ENCODE assay signal across 9 cellular contexts in the genomic region with DNA sequence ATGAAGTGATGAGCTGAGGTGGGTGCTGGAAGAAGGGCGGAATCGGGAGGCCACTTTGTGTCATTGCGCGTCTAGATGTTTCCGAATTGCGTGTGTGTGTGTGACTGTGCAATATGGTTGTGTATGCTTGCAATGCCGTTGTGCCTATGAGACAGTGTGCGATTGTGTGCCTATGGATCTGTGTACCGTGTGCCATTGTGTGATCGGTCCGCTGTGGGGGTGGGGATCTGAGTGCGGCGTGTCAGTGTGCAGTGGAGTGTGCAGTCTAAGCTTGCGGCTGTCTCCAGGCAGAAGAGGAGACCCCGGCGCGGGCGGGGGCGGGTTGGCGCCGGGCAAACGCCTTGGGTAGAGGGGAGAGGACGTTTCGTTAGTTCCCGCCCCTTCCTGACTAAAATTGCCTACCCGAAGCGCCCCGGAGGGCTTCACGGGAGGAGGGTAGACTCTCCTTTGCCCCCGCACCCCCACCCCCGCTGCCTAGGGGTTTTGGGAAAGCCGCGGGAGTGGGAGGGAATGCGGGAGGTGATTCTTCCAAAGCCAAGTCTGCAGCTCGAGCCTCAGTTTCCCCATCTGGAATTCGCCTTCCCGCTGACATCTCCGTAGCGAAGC. TPM values are rescaled to one million over a fixed set of nuclear protein-coding genes. Genes with fewer than 3 reads are reported as not detected.
DNase-seq lines count a peak whose midpoint lies in the region; ATAC-seq and TF ChIP-seq lines count a peak whose summit lies in the region.
"Had no signal": no experiment of that assay in that cellular context is flagged by ENCODE, and none has a peak within 500 bp of the region (broad histone marks: within the 10 kb centered on the region; RNA-seq: fewer than 3 reads in every experiment).

No MANE protein-coding gene starts in this region.

- WGBS in endodermal cell (ENCODE audit: insufficient coverage in 1 of 2, insufficient read length in 1 of 2), 2 experiments, result 39 to 69% methylated on average over 10 to 39 of the region's 39 CpGs
- 3% methylated on average over 27 of the region's 39 CpGs for WGBS in suprapubic skin

- H3K27me3 Mint-ChIP-seq in endodermal cell (ENCODE audit: insufficient read depth) (peaks cover 6% of the 10 kb centered on the region), mesothelial cell of epicardium (ENCODE audit: low read depth) (no peaks in the 10 kb centered on the region)

- TF ChIP-seq POLR2A in suprapubic skin (IDR thresholded peaks at IDR 0.05), result no peak

- DNase-seq in NCI-H82 (lab: John Stamatoyannopoulos, UW) (peak; percentile 16), NCI-H82 treated with DMSO at 0.1 percent for 48 hours (lab: John Stamatoyannopoulos, UW; ENCODE audit: unreplicated experiment) (no peak), endodermal cell (peak; percentile 77), mesothelial cell of epicardium (ENCODE audit: low spot score in 2 of 2, unreplicated experiment in 2 of 2) (peak in 1 of 2 experiments; percentile 67), suprapubic skin (ENCODE audit: low spot score in 2 of 2) (no peak), DMS153 treated with DMSO at 0.1 percent for 48 hours (lab: John Stamatoyannopoulos, UW; ENCODE audit: unreplicated experiment) (no peak)
- peak; percentile 19 to 23 for DNase-seq in activated CD4-positive, alpha-beta T cell treated with anti-CD3 and anti-CD28 coated beads, Interleukin-2, amount 50 U/mL, for 4 hours

- H3K4me3 Mint-ChIP-seq in endodermal cell (peak overlapping the region; percentile 69), mesothelial cell of epicardium (peak overlapping the region; percentile 79)

- no peak for ATAC-seq in GM21529 (IDR thresholded peaks at IDR 0.05; ENCODE audit: unreplicated experiment)

- H3K4me1 Mint-ChIP-seq in endodermal cell (peaks cover 38% of the 10 kb centered on the region), mesothelial cell of epicardium (peaks cover 55% of the 10 kb centered on the region)

- TF ChIP-seq CTCF in endodermal cell (conservative IDR thresholded peaks at IDR 0.05), result no peak
- TF ChIP-seq CTCF in mesothelial cell of epicardium (IDR thresholded peaks at IDR 0.05; ENCODE audit: unreplicated experiment), result no peak
- no peak for TF ChIP-seq CTCF in suprapubic skin (IDR thresholded peaks at IDR 0.05)

- no peak for TF ChIP-seq EP300 in suprapubic skin (IDR thresholded peaks at IDR 0.05)

- H3K27ac Mint-ChIP-seq in endodermal cell (peak overlapping the region; percentile 92), mesothelial cell of epicardium (peak overlapping the region; percentile 95)

- peak overlapping the region; percentile 69 for H3K4me3 ChIP-seq in endodermal cell (ENCODE audit: low read length)
- peak overlapping the region; percentile 57 for H3K4me3 ChIP-seq in suprapubic skin

- H3K36me3 Mint-ChIP-seq in endodermal cell (ENCODE audit: low read depth) (peaks cover 26% of the 10 kb centered on the region), mesothelial cell of epicardium (peaks cover 10% of the 10 kb centered on the region)

- H3K36me3 ChIP-seq in endodermal cell (ENCODE audit: control insufficient read depth, insufficient read depth, low read length), result peaks cover 46% of the 10 kb centered on the region
- peaks cover 38% of the 10 kb centered on the region for H3K36me3 ChIP-seq in suprapubic skin

- peaks cover 20% of the 10 kb centered on the region for H3K4me1 ChIP-seq in endodermal cell (ENCODE audit: control insufficient read depth, insufficient read depth, low read length)
- peaks cover 74% of the 10 kb centered on the region for H3K4me1 ChIP-seq in suprapubic skin

- H3K9me3 Mint-ChIP-seq in endodermal cell (no peaks in the 10 kb centered on the region), mesothelial cell of epicardium (no peaks in the 10 kb centered on the region)

- H3K27ac ChIP-seq in endodermal cell (ENCODE audit: low read depth, low read length) (peak overlapping the region; percentile 99), suprapubic skin (peak overlapping the region; percentile 93)

- H3K27me3 ChIP-seq in endodermal cell (ENCODE audit: control insufficient read depth, insufficient read depth, low read length, poor library complexity, severe bottlenecking) (no peaks in the 10 kb centered on the region), suprapubic skin (no peaks in the 10 kb centered on the region)

- H3K9me3 ChIP-seq in endodermal cell (ENCODE audit: control insufficient read depth, low read length), result no peaks in the 10 kb centered on the region
- H3K9me3 ChIP-seq in suprapubic skin, result no peaks in the 10 kb centered on the region

- no peak overlapping the region for H3K9ac ChIP-seq in endodermal cell (ENCODE audit: extremely low read depth, low read length, poor library complexity, severe bottlenecking)

RNA-seq across cellular contexts. Expression of a gene that starts 24.2 kb away (rescaled TPM):
- 1 to 10 TPM in 1 of 2 donors, under 1 TPM in 1; 0.71 to 1.8 TPM for total RNA-seq in endodermal cell
- polyA plus RNA-seq in endodermal cell (2013, experiment 1 of 2), result 1.7 TPM
- 1.9 TPM for polyA plus RNA-seq in endodermal cell (2013, experiment 2 of 2)
- total RNA-seq in mesothelial cell of epicardium, result 2.6 to 3.5 TPM (median 3.5 TPM) in 3 replicates
- 10 to 100 TPM in 1 of 4 donors, 1 to 10 TPM in 3; 1.6 to 10.5 (median 3.2) TPM for total RNA-seq in suprapubic skin
- total RNA-seq: activated CD8-positive, alpha-beta memory T cell treated with anti-CD3 and anti-CD28 coated beads for 36 hours had no signal

RNA-seq across cellular contexts. Expression of a gene that starts 28.3 kb away (rescaled TPM):
- 1 to 10 TPM; 2.6 to 3.0 TPM for total RNA-seq in endodermal cell
- 22.9 TPM for polyA plus RNA-seq in endodermal cell (2013, experiment 1 of 2)
- polyA plus RNA-seq in endodermal cell (2013, experiment 2 of 2), result 22.7 TPM
- 5.2 to 6.2 TPM (median 5.2 TPM) in 3 replicates for total RNA-seq in mesothelial cell of epicardium
- total RNA-seq in suprapubic skin, result 10 to 100 TPM in 3 of 4 donors, 1 to 10 TPM in 1; 2.7 to 30.6 (median 15.0) TPM
- total RNA-seq: activated CD8-positive, alpha-beta memory T cell treated with anti-CD3 and anti-CD28 coated beads for 36 hours had no signal

RNA-seq across cellular contexts. Expression of a gene that starts 37.4 kb away (rescaled TPM):
- 10 to 100 TPM; 13.9 to 27.6 TPM for total RNA-seq in endodermal cell
- polyA plus RNA-seq in endodermal cell (2013, experiment 1 of 2), result 56.9 TPM
- polyA plus RNA-seq in endodermal cell (2013, experiment 2 of 2), result 55.8 TPM
- total RNA-seq in mesothelial cell of epicardium, result 80.2 to 82.9 TPM (median 80.6 TPM) in 3 replicates
- 10 to 100 TPM; 30.0 to 73.4 (median 60.4) TPM for total RNA-seq in suprapubic skin

Comparison
In these comparisons a context has a peak if more than half of its experiments do, and no peak if none do; other contexts are left out.
1. DNase-seq: peak in NCI-H82 (single experiment), activated CD4-positive, alpha-beta T cell treated with anti-CD3 and anti-CD28 coated beads, Interleukin-2, amount 50 U/mL, for 4 hours (2 of 2) and endodermal cell (single experiment); none in NCI-H82 treated with DMSO at 0.1 percent for 48 hours (single experiment), suprapubic skin (0 of 2) and DMS153 treated with DMSO at 0.1 percent for 48 hours (single experiment).